ENCODE assay signal across 14 cellular contexts in the genomic region with DNA sequence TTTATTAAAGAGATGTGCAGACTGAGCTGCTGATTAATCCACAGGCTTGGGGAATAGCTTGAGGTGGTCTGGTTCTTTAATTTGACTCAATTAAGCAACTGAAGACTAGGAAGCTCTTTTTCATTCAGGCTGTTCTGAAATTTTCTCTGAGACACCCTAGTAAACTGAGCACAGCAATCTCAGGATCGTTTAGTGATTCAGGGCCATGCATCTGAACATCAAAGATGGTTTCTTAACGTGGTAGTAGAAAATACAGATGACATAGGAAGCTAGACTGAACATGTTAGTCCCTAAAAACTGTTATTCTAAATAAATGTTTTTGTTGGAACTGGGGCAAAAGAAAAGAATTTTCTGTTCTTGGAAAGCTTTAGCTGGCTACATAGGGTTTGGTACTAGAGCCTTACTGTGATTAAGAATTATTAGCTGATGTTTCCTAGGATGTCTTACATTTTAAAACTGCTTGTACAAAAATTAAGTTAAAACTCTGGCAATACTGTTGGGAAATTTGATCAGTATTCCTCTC.
DNase-seq lines count a peak whose midpoint lies in the region; ATAC-seq and TF ChIP-seq lines count a peak whose summit lies in the region.
"Had no signal": no experiment of that assay in that cellular context is flagged by ENCODE, and none has a peak within 500 bp of the region (broad histone marks: within the 10 kb centered on the region; RNA-seq: fewer than 3 reads in every experiment).

No MANE protein-coding gene starts in this region.

- H3K4me1 ChIP-seq in adipocyte (ENCODE audit: control insufficient read depth, insufficient read depth, low read length) (peaks cover 52% of the 10 kb centered on the region), foreskin keratinocyte (peaks cover 52% of the 10 kb centered on the region), tibial artery (peaks cover 0 to 70% (median 48%) of the 10 kb centered on the region in 4 donors)

- H3K36me3 ChIP-seq in adipocyte (ENCODE audit: control insufficient read depth, insufficient read depth, low read length, severe bottlenecking) (peaks cover 60% of the 10 kb centered on the region), tibial artery (peaks cover 8 to 28% (median 24%) of the 10 kb centered on the region in 3 donors)

- peaks cover 25% of the 10 kb centered on the region for H3K4me1 Mint-ChIP-seq in activated naive CD4-positive, alpha-beta T cell treated with anti-CD3 and anti-CD28 coated beads, Interleukin-2, amount 10 ng/mL, durations not matched to agents 7 days and 5 days
- H3K4me1 Mint-ChIP-seq: immature natural killer cell had no signal

- no peak overlapping the region for H3K4me3 ChIP-seq in adipocyte (ENCODE audit: low read length)
- no peak overlapping the region for H3K4me3 ChIP-seq in tibial artery

- no peak for TF ChIP-seq CTCF in foreskin keratinocyte (conservative IDR thresholded peaks at IDR 0.05)
- no peak for TF ChIP-seq CTCF in tibial artery (IDR thresholded peaks at IDR 0.05)

- H3K27ac Mint-ChIP-seq in activated naive CD4-positive, alpha-beta T cell treated with anti-CD3 and anti-CD28 coated beads, Interleukin-2, amount 10 ng/mL, durations not matched to agents 7 days and 5 days = peak overlapping the region; percentile 20

- DNase-seq in activated naive CD4-positive, alpha-beta T cell treated with anti-CD3 and anti-CD28 coated beads, Interleukin-2, amount 10 ng/mL, durations not matched to agents 7 days and 5 days = no peak
- DNase-seq in activated naive CD4-positive, alpha-beta T cell treated with Interleukin-2 at 50 U/mL for 16 hours = no peak
- DNase-seq in adipocyte (ENCODE audit: low read depth) (no peak), foreskin keratinocyte (no peak), tibial artery (no peak), SW480 (ENCODE audit: low spot score) (no peak)
- DNase-seq: activated CD8-positive, alpha-beta memory T cell treated with anti-CD3 and anti-CD28 coated beads, Interleukin-2, amount 50 U/mL, for 4 hours; foreskin melanocyte; NCI-H1694; NCI-H446 treated with DMSO at 0.1 percent for 48 hours; retina had no signal

- no peak for ATAC-seq in foreskin keratinocyte
- ATAC-seq in GM21825 (IDR thresholded peaks at IDR 0.05; ENCODE audit: unreplicated experiment) = no peak
- no peak for ATAC-seq in HG03457 (IDR thresholded peaks at IDR 0.05; ENCODE audit: unreplicated experiment)

- no peaks in the 10 kb centered on the region for H3K36me3 Mint-ChIP-seq in activated naive CD4-positive, alpha-beta T cell treated with anti-CD3 and anti-CD28 coated beads, Interleukin-2, amount 10 ng/mL, durations not matched to agents 7 days and 5 days
- H3K36me3 Mint-ChIP-seq: immature natural killer cell had no signal

- peak overlapping the region; percentile 60 for H3K27ac ChIP-seq in foreskin keratinocyte
- H3K27ac ChIP-seq in tibial artery = peak overlapping the region; percentile 69 to 70

- intact Hi-C loops in tibial artery (cut with DNase I; ENCODE audit: low total_unique reads) = loop anchor here (5.0 kb wide), 1 partner anchor 87 kb away; no protein-coding TSS in a partner anchor

- H3K4me3 Mint-ChIP-seq in activated naive CD4-positive, alpha-beta T cell treated with anti-CD3 and anti-CD28 coated beads, Interleukin-2, amount 10 ng/mL, durations not matched to agents 7 days and 5 days = no peak overlapping the region
- H3K4me3 Mint-ChIP-seq: immature natural killer cell had no signal

- no peaks in the 10 kb centered on the region for H3K9me3 ChIP-seq in adipocyte (ENCODE audit: control insufficient read depth, low read length)
- no peaks in the 10 kb centered on the region for H3K9me3 ChIP-seq in tibial artery

- H3K9ac ChIP-seq in adipocyte (ENCODE audit: low read length) = peak overlapping the region; percentile 17

- H3K27me3 Mint-ChIP-seq in activated naive CD4-positive, alpha-beta T cell treated with anti-CD3 and anti-CD28 coated beads, Interleukin-2, amount 10 ng/mL, durations not matched to agents 7 days and 5 days = no peaks in the 10 kb centered on the region

- CTCF ChIA-PET in activated naive CD4-positive, alpha-beta T cell treated with anti-CD3 and anti-CD28 coated beads, Interleukin-2, amount 10 ng/mL, durations not matched to agents 7 days and 5 days (lab: Charles Lee) = interaction anchor here (0.9 to 20.5 kb wide), 8 partner anchors 8 to 131 kb away, joined by 3 to 533 read pairs (median 5); a partner anchor contains a TSS

- H3K9me3 Mint-ChIP-seq in activated naive CD4-positive, alpha-beta T cell treated with anti-CD3 and anti-CD28 coated beads, Interleukin-2, amount 10 ng/mL, durations not matched to agents 7 days and 5 days = no peaks in the 10 kb centered on the region
- H3K9me3 Mint-ChIP-seq: immature natural killer cell had no signal

- H3K27me3 ChIP-seq in adipocyte (replicated peaks; ENCODE audit: control insufficient read depth, insufficient read depth, low read length) (no peaks in the 10 kb centered on the region), foreskin keratinocyte (no peaks in the 10 kb centered on the region), tibial artery (no peaks in the 10 kb centered on the region)
